Comparison of ENCODE assay signal across 7 cellular contexts in the genomic region with DNA sequence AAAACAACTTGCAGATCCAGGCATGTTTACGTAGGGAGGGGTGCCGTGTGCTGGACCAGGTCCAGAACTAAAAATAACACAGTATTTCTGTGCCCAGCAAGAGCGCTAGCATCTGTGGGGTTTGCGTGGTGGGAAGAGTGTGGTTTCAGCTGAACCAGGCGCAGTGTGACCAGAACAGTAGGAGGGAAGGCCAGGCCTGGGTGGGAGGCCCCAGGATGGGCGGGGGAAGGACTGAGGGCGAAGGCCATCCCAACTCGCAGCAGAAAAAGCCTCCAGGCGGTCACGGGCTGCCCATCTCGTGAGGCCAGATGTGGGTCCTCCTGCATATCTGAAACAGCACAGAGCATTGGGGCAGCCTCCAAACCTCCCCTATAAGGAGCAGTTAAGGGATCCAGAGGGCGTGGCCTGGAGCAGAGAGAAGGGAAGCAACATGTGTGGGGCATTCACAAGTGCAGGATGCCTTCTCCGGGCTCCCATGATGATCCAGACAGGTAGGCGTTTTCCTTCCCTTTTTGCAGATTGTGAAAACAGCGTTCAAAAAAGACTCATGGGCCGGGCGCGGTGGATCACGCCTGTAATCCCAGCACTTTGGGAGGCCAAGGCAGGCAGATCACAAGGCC. TPM values are rescaled to one million over a fixed set of nuclear protein-coding genes. Genes with fewer than 3 reads are reported as not detected.
A peak's percentile ranks its signal among the peaks of the same experiment; 100 is the strongest.
DNase-seq lines count a peak whose midpoint lies in the region; ATAC-seq and TF ChIP-seq lines count a peak whose summit lies in the region.

No MANE protein-coding gene starts in this region.

- H3K27ac ChIP-seq in right lobe of liver (peak overlapping the region; percentile 68 to 95 (median 91)), transverse colon (peak overlapping the region; percentile 70 to 84 (median 82))

- H3K27me3 ChIP-seq in right lobe of liver (no peaks in the 10 kb centered on the region), transverse colon (no peaks in the 10 kb centered on the region)

- H3K36me3 Mint-ChIP-seq in brain, result no peaks in the 10 kb centered on the region

- TF ChIP-seq POLR2A in right lobe of liver (IDR thresholded peaks at IDR 0.05), result peak; percentile 69
- peak; percentile 25 for TF ChIP-seq POLR2A in transverse colon (IDR thresholded peaks at IDR 0.05)

- ATAC-seq in right lobe of liver (peak; percentile 32 to 68 (median 52)), HG02938 (IDR thresholded peaks at IDR 0.05; ENCODE audit: unreplicated experiment) (no peak)

- no peaks in the 10 kb centered on the region for H3K27me3 Mint-ChIP-seq in brain

- TF ChIP-seq CTCF in brain (conservative IDR thresholded peaks at IDR 0.05) (no peak), right lobe of liver (IDR thresholded peaks at IDR 0.05) (no peak), transverse colon (IDR thresholded peaks at IDR 0.05) (no peak)

- DNase-seq in NCI-H1105 (lab: John Stamatoyannopoulos, UW), result peak; percentile 67
- peak; percentile 57 to 84 (median 78) for DNase-seq in right lobe of liver
- DNase-seq in transverse colon, result peak; percentile 64
- no peak for DNase-seq in stimulated activated naive CD4-positive, alpha-beta T cell (lab: John Stamatoyannopoulos, UW)
- no peak for DNase-seq in NCI-H524 (lab: John Stamatoyannopoulos, UW)

- H3K4me1 ChIP-seq in right lobe of liver, result peaks cover 0 to 64% (median 25%) of the 10 kb centered on the region in 4 donors
- peaks cover 32 to 50% (median 36%) of the 10 kb centered on the region in 4 donors for H3K4me1 ChIP-seq in transverse colon

- H3K36me3 ChIP-seq in right lobe of liver (no peaks in the 10 kb centered on the region), transverse colon (no peaks in the 10 kb centered on the region)

- H3K9me3 ChIP-seq in right lobe of liver, result no peaks in the 10 kb centered on the region
- no peaks in the 10 kb centered on the region for H3K9me3 ChIP-seq in transverse colon

- 28% methylated on average over 16 of the region's 19 CpGs for WGBS in right lobe of liver (ENCODE audit: insufficient coverage, low coverage, low lambda C conversion rate, missing lambda C conversion rate)
- 33 to 60% methylated on average over 8 to 19 of the region's 19 CpGs for WGBS in transverse colon (ENCODE audit: low coverage in 1 of 2), 2 donors

- peak overlapping the region in 3 of 5 experiments; percentile 69 to 97 (median 84) for H3K27ac Mint-ChIP-seq in brain

- peaks cover 10% of the 10 kb centered on the region for H3K4me1 Mint-ChIP-seq in brain

- H3K9me3 Mint-ChIP-seq in brain, result peaks cover 0 to 3% (median 2%) of the 10 kb centered on the region in 5 experiments

- no peak for TF ChIP-seq EP300 in transverse colon (IDR thresholded peaks at IDR 0.05; ENCODE audit: low read depth)

- intact Hi-C loops in right lobe of liver (cut with DNase I) (no loop called here), transverse colon (cut with DNase I; ENCODE audit: low total_unique reads) (no loop called here)

- in situ Hi-C loops in transverse colon (cut with MboI; ENCODE audit: low pct_ligation_motif_present in 1 of 4, low pct_unique_long_range_greater_than_20kb in 1 of 4, low sequenced_read_pairs in 3 of 4), result loop anchor here in 2 of 4 donors (10.0 to 25.0 kb wide), 2 partner anchors 118 to 120 kb away; no protein-coding TSS in a partner anchor

- peak overlapping the region in 2 of 3 donors; percentile 8 to 25 for H3K4me3 ChIP-seq in right lobe of liver
- H3K4me3 ChIP-seq in transverse colon, result peak overlapping the region in 1 of 4 donors; percentile 3

- peak overlapping the region; percentile 23 to 58 (median 34) for H3K4me3 Mint-ChIP-seq in brain

RNA-seq across cellular contexts. Expression of gene CD9, which starts 17.8 kb away (rescaled TPM):
- 131 TPM for polyA plus RNA-seq in brain (ENCODE audit: insufficient read depth, low read depth, low replicate concordance)
- total RNA-seq in right lobe of liver, result 10 to 100 TPM; 17.2 to 65.7 (median 34.2) TPM
- 100 to 1,000 TPM; 207 to 668 (median 481) TPM for total RNA-seq in transverse colon

RNA-seq across cellular contexts. Expression of gene VWF, which starts 57.9 kb away (rescaled TPM):
- polyA plus RNA-seq in brain (ENCODE audit: insufficient read depth, low read depth, low replicate concordance), result 144 TPM
- total RNA-seq in right lobe of liver (10 to 100 TPM in 3 of 6 experiments, 1 to 10 TPM in 3; 5.7 to 16.6 (median 9.6) TPM), transverse colon (10 to 100 TPM; 31.3 to 71.2 (median 51.5) TPM)

Comparison
In these comparisons a context has a peak if more than half of its experiments do, and no peak if none do; other contexts are left out.
1. DNase-seq: peak in NCI-H1105 (single experiment), right lobe of liver (3 of 3) and transverse colon (single experiment); none in stimulated activated naive CD4-positive, alpha-beta T cell (0 of 6) and NCI-H524 (0 of 2).